In genomic region chr17:527247-527646, GRCh38 we compare ENCODE assay signal across 16 cellular contexts.
"Had no signal": no experiment of that assay in that cellular context is flagged by ENCODE, and none has a peak within 500 bp of the region (broad histone marks: within the 10 kb centered on the region; RNA-seq: fewer than 3 reads in every experiment).

No MANE protein-coding gene starts in this region.

- FAIRE-seq: astrocyte, urothelium cell line had no signal

- H3K36me3 ChIP-seq: breast epithelium, thyroid gland had no signal

- H3K27ac ChIP-seq: adrenal gland, breast epithelium, lower lobe of right lung, thyroid gland, VCaP had no signal

- H3K9me3 ChIP-seq: adrenal gland, breast epithelium, lower lobe of right lung, thyroid gland had no signal

- H3K4me3 ChIP-seq: adrenal gland, breast epithelium, lower lobe of right lung, thyroid gland had no signal

- DNase-seq: activated CD4-positive, alpha-beta T cell treated with anti-CD3 and anti-CD28 coated beads, Interleukin-2, amount 50 U/mL, for 1 hour; activated CD4-positive, CD25-positive, alpha-beta regulatory T cell treated with anti-CD3 and anti-CD28 coated beads, Interleukin-2, amount 50 U/mL, for 72 hours; activated CD8-positive, alpha-beta memory T cell treated with anti-CD3 and anti-CD28 coated beads, Interleukin-2, amount 50 U/mL, for 4 hours; activated effector memory CD4-positive, alpha-beta T cell treated with anti-CD3 and anti-CD28 coated beads, Interleukin-2, amount 50 U/mL, for 16 hours; activated naive CD4-positive, alpha-beta T cell treated with anti-CD3 and anti-CD28 coated beads, Interleukin-2, amount 50 U/mL, for 16 hours; activated T-cell treated with anti-CD3 and anti-CD28 coated beads, Interleukin-2, amount 50 U/mL, for 48 hours; adrenal gland; effector CD4-positive, alpha-beta T cell; lower lobe of right lung; stimulated activated naive CD4-positive, alpha-beta T cell treated with Interleukin-2 at 50 U/mL for 16 hours; T-helper 2 cell; thyroid gland had no signal
